In the genomic region with DNA sequence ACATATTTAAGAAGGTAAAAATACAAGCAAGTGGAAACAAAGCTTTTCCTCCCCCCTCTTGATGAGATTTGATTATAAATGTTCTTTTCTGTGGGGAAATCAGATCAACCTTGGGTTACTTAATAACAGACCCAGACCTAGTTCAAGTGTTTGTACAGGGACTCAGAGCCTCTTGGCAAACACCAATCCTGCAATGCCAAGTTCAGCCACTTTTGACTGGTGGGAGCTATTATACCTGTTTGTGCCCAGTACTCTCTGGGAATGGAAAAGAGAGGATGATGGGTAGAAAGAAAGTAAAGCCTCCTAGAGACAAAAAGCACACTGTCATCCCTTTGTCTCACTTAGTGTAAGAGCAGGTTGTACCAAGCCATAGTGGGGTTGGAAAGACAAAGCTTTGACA, we compare ENCODE assay signal across 1 cellular context.
TF ChIP-seq lines count a peak whose summit lies in the region.

No MANE protein-coding gene starts in this region.

TF ChIP-seq in GM23338, 12 proteins besides CTCF, POLR2A, EP300 and RAD21:
- TF ChIP-seq EZH2phosphoT487 (IDR thresholded peaks at IDR 0.05; ENCODE audit: unreplicated experiment) (no peak), NANOG (IDR thresholded peaks at IDR 0.05; ENCODE audit: borderline replicate concordance) (no peak), ZNF331 (CRISPR knock-in tag; IDR thresholded peaks at IDR 0.05; ENCODE audit: low read depth) (no peak), POLR2AphosphoS5 (IDR thresholded peaks at IDR 0.05; ENCODE audit: low read depth) (no peak), ZNF114 (CRISPR knock-in tag; IDR thresholded peaks at IDR 0.05) (no peak), CREB1 (CRISPR knock-in tag; IDR thresholded peaks at IDR 0.05; ENCODE audit: low read depth) (no peak)
- TF ChIP-seq, protein P1, sequence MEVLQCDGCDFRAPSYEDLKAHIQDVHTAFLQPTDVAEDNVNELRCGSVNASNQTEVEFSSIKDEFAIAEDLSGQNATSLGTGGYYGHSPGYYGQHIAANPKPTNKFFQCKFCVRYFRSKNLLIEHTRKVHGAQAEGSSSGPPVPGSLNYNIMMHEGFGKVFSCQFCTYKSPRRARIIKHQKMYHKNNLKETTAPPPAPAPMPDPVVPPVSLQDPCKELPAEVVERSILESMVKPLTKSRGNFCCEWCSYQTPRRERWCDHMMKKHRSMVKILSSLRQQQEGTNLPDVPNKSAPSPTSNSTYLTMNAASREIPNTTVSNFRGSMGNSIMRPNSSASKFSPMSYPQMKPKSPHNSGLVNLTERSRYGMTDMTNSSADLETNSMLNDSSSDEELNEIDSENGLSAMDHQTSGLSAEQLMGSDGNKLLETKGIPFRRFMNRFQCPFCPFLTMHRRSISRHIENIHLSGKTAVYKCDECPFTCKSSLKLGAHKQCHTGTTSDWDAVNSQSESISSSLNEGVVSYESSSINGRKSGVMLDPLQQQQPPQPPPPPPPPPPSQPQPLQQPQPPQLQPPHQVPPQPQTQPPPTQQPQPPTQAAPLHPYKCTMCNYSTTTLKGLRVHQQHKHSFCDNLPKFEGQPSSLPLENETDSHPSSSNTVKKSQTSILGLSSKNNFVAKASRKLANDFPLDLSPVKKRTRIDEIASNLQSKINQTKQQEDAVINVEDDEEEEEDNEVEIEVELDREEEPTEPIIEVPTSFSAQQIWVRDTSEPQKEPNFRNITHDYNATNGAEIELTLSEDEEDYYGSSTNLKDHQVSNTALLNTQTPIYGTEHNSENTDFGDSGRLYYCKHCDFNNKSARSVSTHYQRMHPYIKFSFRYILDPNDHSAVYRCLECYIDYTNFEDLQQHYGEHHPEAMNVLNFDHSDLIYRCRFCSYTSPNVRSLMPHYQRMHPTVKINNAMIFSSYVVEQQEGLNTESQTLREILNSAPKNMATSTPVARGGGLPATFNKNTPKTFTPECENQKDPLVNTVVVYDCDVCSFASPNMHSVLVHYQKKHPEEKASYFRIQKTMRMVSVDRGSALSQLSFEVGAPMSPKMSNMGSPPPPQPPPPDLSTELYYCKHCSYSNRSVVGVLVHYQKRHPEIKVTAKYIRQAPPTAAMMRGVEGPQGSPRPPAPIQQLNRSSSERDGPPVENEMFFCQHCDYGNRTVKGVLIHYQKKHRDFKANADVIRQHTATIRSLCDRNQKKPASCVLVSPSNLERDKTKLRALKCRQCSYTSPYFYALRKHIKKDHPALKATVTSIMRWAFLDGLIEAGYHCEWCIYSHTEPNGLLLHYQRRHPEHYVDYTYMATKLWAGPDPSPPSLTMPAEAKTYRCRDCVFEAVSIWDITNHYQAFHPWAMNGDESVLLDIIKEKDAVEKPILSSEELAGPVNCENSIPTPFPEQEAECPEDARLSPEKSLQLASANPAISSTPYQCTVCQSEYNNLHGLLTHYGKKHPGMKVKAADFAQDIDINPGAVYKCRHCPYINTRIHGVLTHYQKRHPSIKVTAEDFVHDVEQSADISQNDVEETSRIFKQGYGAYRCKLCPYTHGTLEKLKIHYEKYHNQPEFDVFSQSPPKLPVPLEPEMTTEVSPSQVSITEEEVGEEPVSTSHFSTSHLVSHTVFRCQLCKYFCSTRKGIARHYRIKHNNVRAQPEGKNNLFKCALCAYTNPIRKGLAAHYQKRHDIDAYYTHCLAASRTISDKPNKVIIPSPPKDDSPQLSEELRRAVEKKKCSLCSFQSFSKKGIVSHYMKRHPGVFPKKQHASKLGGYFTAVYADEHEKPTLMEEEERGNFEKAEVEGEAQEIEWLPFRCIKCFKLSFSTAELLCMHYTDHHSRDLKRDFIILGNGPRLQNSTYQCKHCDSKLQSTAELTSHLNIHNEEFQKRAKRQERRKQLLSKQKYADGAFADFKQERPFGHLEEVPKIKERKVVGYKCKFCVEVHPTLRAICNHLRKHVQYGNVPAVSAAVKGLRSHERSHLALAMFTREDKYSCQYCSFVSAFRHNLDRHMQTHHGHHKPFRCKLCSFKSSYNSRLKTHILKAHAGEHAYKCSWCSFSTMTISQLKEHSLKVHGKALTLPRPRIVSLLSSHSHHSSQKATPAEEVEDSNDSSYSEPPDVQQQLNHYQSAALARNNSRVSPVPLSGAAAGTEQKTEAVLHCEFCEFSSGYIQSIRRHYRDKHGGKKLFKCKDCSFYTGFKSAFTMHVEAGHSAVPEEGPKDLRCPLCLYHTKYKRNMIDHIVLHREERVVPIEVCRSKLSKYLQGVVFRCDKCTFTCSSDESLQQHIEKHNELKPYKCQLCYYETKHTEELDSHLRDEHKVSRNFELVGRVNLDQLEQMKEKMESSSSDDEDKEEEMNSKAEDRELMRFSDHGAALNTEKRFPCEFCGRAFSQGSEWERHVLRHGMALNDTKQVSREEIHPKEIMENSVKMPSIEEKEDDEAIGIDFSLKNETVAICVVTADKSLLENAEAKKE (CRISPR knock-in tag; IDR thresholded peaks at IDR 0.05) = no peak
- TF ChIP-seq, protein P2, sequence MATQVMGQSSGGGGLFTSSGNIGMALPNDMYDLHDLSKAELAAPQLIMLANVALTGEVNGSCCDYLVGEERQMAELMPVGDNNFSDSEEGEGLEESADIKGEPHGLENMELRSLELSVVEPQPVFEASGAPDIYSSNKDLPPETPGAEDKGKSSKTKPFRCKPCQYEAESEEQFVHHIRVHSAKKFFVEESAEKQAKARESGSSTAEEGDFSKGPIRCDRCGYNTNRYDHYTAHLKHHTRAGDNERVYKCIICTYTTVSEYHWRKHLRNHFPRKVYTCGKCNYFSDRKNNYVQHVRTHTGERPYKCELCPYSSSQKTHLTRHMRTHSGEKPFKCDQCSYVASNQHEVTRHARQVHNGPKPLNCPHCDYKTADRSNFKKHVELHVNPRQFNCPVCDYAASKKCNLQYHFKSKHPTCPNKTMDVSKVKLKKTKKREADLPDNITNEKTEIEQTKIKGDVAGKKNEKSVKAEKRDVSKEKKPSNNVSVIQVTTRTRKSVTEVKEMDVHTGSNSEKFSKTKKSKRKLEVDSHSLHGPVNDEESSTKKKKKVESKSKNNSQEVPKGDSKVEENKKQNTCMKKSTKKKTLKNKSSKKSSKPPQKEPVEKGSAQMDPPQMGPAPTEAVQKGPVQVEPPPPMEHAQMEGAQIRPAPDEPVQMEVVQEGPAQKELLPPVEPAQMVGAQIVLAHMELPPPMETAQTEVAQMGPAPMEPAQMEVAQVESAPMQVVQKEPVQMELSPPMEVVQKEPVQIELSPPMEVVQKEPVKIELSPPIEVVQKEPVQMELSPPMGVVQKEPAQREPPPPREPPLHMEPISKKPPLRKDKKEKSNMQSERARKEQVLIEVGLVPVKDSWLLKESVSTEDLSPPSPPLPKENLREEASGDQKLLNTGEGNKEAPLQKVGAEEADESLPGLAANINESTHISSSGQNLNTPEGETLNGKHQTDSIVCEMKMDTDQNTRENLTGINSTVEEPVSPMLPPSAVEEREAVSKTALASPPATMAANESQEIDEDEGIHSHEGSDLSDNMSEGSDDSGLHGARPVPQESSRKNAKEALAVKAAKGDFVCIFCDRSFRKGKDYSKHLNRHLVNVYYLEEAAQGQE (IDR thresholded peaks at IDR 0.05; ENCODE audit: unreplicated experiment) = no peak
- TF ChIP-seq, protein P3, sequence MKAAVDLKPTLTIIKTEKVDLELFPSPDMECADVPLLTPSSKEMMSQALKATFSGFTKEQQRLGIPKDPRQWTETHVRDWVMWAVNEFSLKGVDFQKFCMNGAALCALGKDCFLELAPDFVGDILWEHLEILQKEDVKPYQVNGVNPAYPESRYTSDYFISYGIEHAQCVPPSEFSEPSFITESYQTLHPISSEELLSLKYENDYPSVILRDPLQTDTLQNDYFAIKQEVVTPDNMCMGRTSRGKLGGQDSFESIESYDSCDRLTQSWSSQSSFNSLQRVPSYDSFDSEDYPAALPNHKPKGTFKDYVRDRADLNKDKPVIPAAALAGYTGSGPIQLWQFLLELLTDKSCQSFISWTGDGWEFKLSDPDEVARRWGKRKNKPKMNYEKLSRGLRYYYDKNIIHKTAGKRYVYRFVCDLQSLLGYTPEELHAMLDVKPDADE (IDR thresholded peaks at IDR 0.05) = no peak
TF ChIP-seq in GM23338: peak in this region for 0.
